Comparison of ENCODE assay signal across 8 cellular contexts in genomic region chr1:180515857-180516388, GRCh38. TPM values are rescaled to one million over a fixed set of nuclear protein-coding genes. Genes with fewer than 3 reads are reported as not detected.
DNase-seq lines count a peak whose midpoint lies in the region; ATAC-seq and TF ChIP-seq lines count a peak whose summit lies in the region.

No MANE protein-coding gene starts in this region.

- peak; percentile 78 for TF ChIP-seq CTCF in GM12865 (IDR thresholded peaks at IDR 0.05; ENCODE audit: insufficient read depth, low read depth, low read length, missing control alignments)
- peak; percentile 71 for TF ChIP-seq CTCF in cardiac muscle cell (IDR thresholded peaks at IDR 0.05; ENCODE audit: low read depth, low read length)

- H3K4me3 ChIP-seq in GM12865 (ENCODE audit: low read depth, low read length) (no peak overlapping the region), cardiac muscle cell (no peak overlapping the region)

- H3K36me3 ChIP-seq in cardiac muscle cell, result no peaks in the 10 kb centered on the region

- H3K27me3 ChIP-seq in cardiac muscle cell, result no peaks in the 10 kb centered on the region

- H3K27ac ChIP-seq in cardiac muscle cell, result no peak overlapping the region

- peak; percentile 76 for DNase-seq in GM12865 (ENCODE audit: low read depth)
- DNase-seq in NCI-H1105 treated with DMSO at 0.1 percent for 48 hours (lab: John Stamatoyannopoulos, UW), result peak; percentile 87
- peak; percentile 9 for DNase-seq in activated naive CD8-positive, alpha-beta T cell treated with anti-CD3 and anti-CD28 coated beads, Interleukin-2, amount 50 U/mL, for 16 hours (ENCODE audit: low read depth, low spot score)
- peak; percentile 88 to 89 for DNase-seq in cardiac muscle cell (ENCODE audit: low read depth in 1 of 2, low spot score in 1 of 2)
- peak; percentile 74 for DNase-seq in putamen (ENCODE audit: low spot score)

- no peaks in the 10 kb centered on the region for H3K9me3 ChIP-seq in cardiac muscle cell (ENCODE audit: low read depth)

- peaks cover 4% of the 10 kb centered on the region for H3K4me1 ChIP-seq in cardiac muscle cell (ENCODE audit: low read depth)

- ATAC-seq in HG02588 (IDR thresholded peaks at IDR 0.05; ENCODE audit: unreplicated experiment) (peak; percentile 91), SK-N-SH treated with all-trans-retinoic acid at 6 μM for 48 hours (peak; percentile 100), GM19467 (IDR thresholded peaks at IDR 0.05; ENCODE audit: unreplicated experiment) (no peak)

TF ChIP-seq in SK-N-SH treated with all-trans-retinoic acid at 6 μM for 48 hours, 23 proteins besides CTCF, POLR2A, EP300 and RAD21:
- TF ChIP-seq TOX (CRISPR knock-in tag; IDR thresholded peaks at IDR 0.05; ENCODE audit: borderline replicate concordance) (peak; percentile 29; the same call in 1 of the 2 replicates), PPARA (CRISPR knock-in tag; IDR thresholded peaks at IDR 0.05; ENCODE audit: borderline replicate concordance) (no peak)

RNA-seq across cellular contexts. Expression of gene ACBD6, which starts 13.5 kb away (rescaled TPM):
- total RNA-seq in cardiac muscle cell, result 73.9 and 77.0 TPM in 2 replicates
- polyA plus RNA-seq in cardiac muscle cell, result 63.9 and 72.2 TPM in 2 replicates

RNA-seq across cellular contexts. Expression of gene OVAAL, which starts 42.8 kb away (rescaled TPM):
- total RNA-seq in cardiac muscle cell, result 0.21 and 1.1 TPM in 2 replicates
- polyA plus RNA-seq in cardiac muscle cell, result 0.91 and 2.5 TPM in 2 replicates

Comparison
In these comparisons a context has a peak if more than half of its experiments do, and no peak if none do; other contexts are left out.
1. DNase-seq: peak in every context shown above with its lines; median percentile 88 in cardiac muscle cell; 87 in NCI-H1105 treated with DMSO at 0.1 percent for 48 hours; 76 in GM12865; 74 in putamen; 9 in activated naive CD8-positive, alpha-beta T cell treated with anti-CD3 and anti-CD28 coated beads, Interleukin-2, amount 50 U/mL, for 16 hours.